In genomic region chr1:25629836-25630235, GRCh38 we compare ENCODE assay signal across 25 cellular contexts. TPM values are rescaled to one million over a fixed set of nuclear protein-coding genes. Genes with fewer than 3 reads are reported as not detected.
A peak's percentile ranks its signal among the peaks of the same experiment; 100 is the strongest.
DNase-seq lines count a peak whose midpoint lies in the region; ATAC-seq and TF ChIP-seq lines count a peak whose summit lies in the region.
"Had no signal": no experiment of that assay in that cellular context is flagged by ENCODE, and none has a peak within 500 bp of the region (broad histone marks: within the 10 kb centered on the region; RNA-seq: fewer than 3 reads in every experiment).

No MANE protein-coding gene starts in this region.

- H2AFZ ChIP-seq in IMR-90 (replicated peaks; ENCODE audit: low read length, poor library complexity), result no peak overlapping the region
- H2AFZ ChIP-seq: hepatocyte had no signal

- H2AK5ac ChIP-seq in IMR-90 (ENCODE audit: low read depth, low read length), result no peak overlapping the region

- in situ Hi-C loops in IMR-90 (cut with MboI; ENCODE audit: low sequenced_read_pairs), result no loop called here

- no peaks in the 10 kb centered on the region for H3K27me3 Mint-ChIP-seq in activated naive CD8-positive, alpha-beta T cell
- H3K27me3 Mint-ChIP-seq in activated naive CD8-positive, alpha-beta T cell treated with anti-CD3 and anti-CD28 coated beads, Interleukin-2, amount 50 U/mL, for 24 hours, result peaks cover 20% of the 10 kb centered on the region
- H3K27me3 Mint-ChIP-seq in activated naive CD8-positive, alpha-beta T cell treated with anti-CD3 and anti-CD28 coated beads for 36 hours, result no peaks in the 10 kb centered on the region
- no peaks in the 10 kb centered on the region for H3K27me3 Mint-ChIP-seq in stimulated activated naive CD8-positive, alpha-beta T cell treated with anti-CD3 and anti-CD28 coated beads, Interleukin-15, amount 100 ng/mL, for 72 hours

- peaks cover 0 to 5% of the 10 kb centered on the region in 2 experiments; a peak in 1 of 4 replicates for H3K79me1 ChIP-seq in IMR-90 (ENCODE audit: low read depth in 1 of 2, low read length in 2 of 2)

- intact Hi-C loops in IMR-90 (cut with micrococcal nuclease) (no loop called here), spleen (cut with DNase I; ENCODE audit: low total_unique reads) (no loop called here), left cardiac atrium (cut with DNase I) (loop anchor here in 1 of 2 donors (10.0 kb wide), 1 partner anchor 55 kb away; no protein-coding TSS in a partner anchor)

- no CpG with 5 or more reads among the region's 4 CpGs for WGBS in IMR-90 (ENCODE audit: extremely low coverage in 2 of 2, insufficient read length in 1 of 2), 2 experiments
- 79 to 91% (median 87%) methylated on average over 4 of the region's 4 CpGs for WGBS in spleen, 5 donors

- H4K5ac ChIP-seq in IMR-90 (ENCODE audit: low read depth, low read length), result no peak overlapping the region

- DNase-seq in activated naive CD8-positive, alpha-beta T cell treated with anti-CD3 and anti-CD28 coated beads, Interleukin-2, amount 50 U/mL, for 24 hours, result no peak
- DNase-seq in IMR-90 (peak; percentile 65), spleen (no peak), left cardiac atrium (no peak)
- no peak for DNase-seq in activated naive CD8-positive, alpha-beta T cell treated with anti-CD3 and anti-CD28 coated beads for 36 hours
- no peak for DNase-seq in stimulated activated naive CD8-positive, alpha-beta T cell treated with anti-CD3 and anti-CD28 coated beads, Interleukin-15, amount 100 ng/mL, for 72 hours
- DNase-seq: activated CD4-positive, CD25-positive, alpha-beta regulatory T cell treated with anti-CD3 and anti-CD28 coated beads, Interleukin-2, amount 50 U/mL, for 72 hours; Calu3; DMS79 treated with DMSO at 0.1 percent for 48 hours; gastrocnemius medialis; NCI-H1105 treated with DMSO at 0.1 percent for 48 hours; NCI-H1930; NCI-H748 treated with DMSO at 0.1 percent for 48 hours; stimulated activated CD4-positive, alpha-beta T cell treated with anti-CD3 and anti-CD28 coated beads, Interleukin-2, amount 100 ng/mL, for 48 hours; T-helper 2 cell; upper lobe of right lung had no signal

- H2BK20ac ChIP-seq in IMR-90 (ENCODE audit: low read depth, low read length), result no peak overlapping the region

- no TSS peak for BruUV-seq in IMR-90 (replicated peaks; lab: Mats Ljungman, UMichigan)

- H3K36me3 Mint-ChIP-seq in activated naive CD8-positive, alpha-beta T cell, result peaks cover 9% of the 10 kb centered on the region
- H3K36me3 Mint-ChIP-seq in activated naive CD8-positive, alpha-beta T cell treated with anti-CD3 and anti-CD28 coated beads, Interleukin-2, amount 50 U/mL, for 24 hours (ENCODE audit: low read depth), result no peaks in the 10 kb centered on the region
- peaks cover 35% of the 10 kb centered on the region for H3K36me3 Mint-ChIP-seq in activated naive CD8-positive, alpha-beta T cell treated with anti-CD3 and anti-CD28 coated beads for 36 hours
- H3K36me3 Mint-ChIP-seq: memory B cell had no signal

- H2AK9ac ChIP-seq in IMR-90 (replicated peaks; ENCODE audit: low read depth, low read length, poor library complexity), result no peak overlapping the region

- POLR2A ChIA-PET in IMR-90 (lab: Charles Lee; ENCODE audit: unreplicated experiment), result no interaction called here

- no peak for ATAC-seq in activated naive CD8-positive, alpha-beta T cell treated with anti-CD3 and anti-CD28 coated beads, Interleukin-2, amount 50 U/mL, for 24 hours
- ATAC-seq in IMR-90 (ENCODE audit: low read depth), result peak; percentile 44
- ATAC-seq in stimulated activated naive CD8-positive, alpha-beta T cell treated with anti-CD3 and anti-CD28 coated beads, Interleukin-15, amount 100 ng/mL, for 72 hours, result no peak
- no peak for ATAC-seq in HG02759 (IDR thresholded peaks at IDR 0.05; ENCODE audit: unreplicated experiment)
- no peak for ATAC-seq in left cardiac atrium
- ATAC-seq: gastrocnemius medialis, upper lobe of right lung had no signal

- H3K27ac ChIP-seq in IMR-90 (ENCODE audit: insufficient read depth, low read length), result no peak overlapping the region
- H3K27ac ChIP-seq in spleen, result peak overlapping the region in 3 of 8 donors; percentile 80 to 86 (median 83)
- H3K27ac ChIP-seq: BLaER1 treated with 17β-estradiol and CSF1 and Interleukin-3, amounts not matched to agents 10 nM and 100 nM; hepatocyte; right atrium auricular region; RWPE1; upper lobe of right lung had no signal

- H3K4me1 ChIP-seq in IMR-90 (ENCODE audit: control insufficient read depth, insufficient read depth, low read length), result no peaks in the 10 kb centered on the region; the same call in 1 of the 2 replicates
- H3K4me1 ChIP-seq in spleen, result peaks cover 9 to 64% (median 39%) of the 10 kb centered on the region in 6 donors

- CTCF ChIA-PET in IMR-90 (lab: Yijun Ruan, JAX), result no interaction called here

- H3K9me1 ChIP-seq in IMR-90 (ENCODE audit: insufficient read depth, low read length), result no peaks in the 10 kb centered on the region

- H2BK120ac ChIP-seq in IMR-90 (ENCODE audit: low read depth, low read length), result no peak overlapping the region

- no peak for TF ChIP-seq POLR2A in IMR-90 (IDR thresholded peaks at IDR 0.05; ENCODE audit: low read depth, low read length)
- no peak for TF ChIP-seq POLR2A in spleen (IDR thresholded peaks at IDR 0.05)

- H3K4me2 ChIP-seq in IMR-90 (ENCODE audit: low read depth, low read length), result no peak overlapping the region
- H3K4me2 ChIP-seq: hepatocyte had no signal

- H3K36me3 ChIP-seq in IMR-90 (ENCODE audit: control insufficient read depth, insufficient read depth, low read length) (no peaks in the 10 kb centered on the region), spleen (no peaks in the 10 kb centered on the region)
- H3K36me3 ChIP-seq: BLaER1 treated with 17β-estradiol and CSF1 and Interleukin-3, amounts not matched to agents 10 nM and 100 nM; gastrocnemius medialis; right atrium auricular region; upper lobe of right lung had no signal

- H3K56ac ChIP-seq in IMR-90 (ENCODE audit: extremely low read depth, insufficient read depth, low read length), result no peak overlapping the region

- no peaks in the 10 kb centered on the region for H4K20me1 ChIP-seq in IMR-90 (ENCODE audit: insufficient read depth, low read length)

- no peaks in the 10 kb centered on the region for H3K9me3 Mint-ChIP-seq in activated naive CD8-positive, alpha-beta T cell (ENCODE audit: low read depth)
- no peaks in the 10 kb centered on the region for H3K9me3 Mint-ChIP-seq in activated naive CD8-positive, alpha-beta T cell treated with anti-CD3 and anti-CD28 coated beads, Interleukin-2, amount 50 U/mL, for 24 hours
- peaks cover 6% of the 10 kb centered on the region for H3K9me3 Mint-ChIP-seq in activated naive CD8-positive, alpha-beta T cell treated with anti-CD3 and anti-CD28 coated beads for 36 hours
- peaks cover 0 to 11% of the 10 kb centered on the region in 2 donors for H3K9me3 Mint-ChIP-seq in stimulated activated naive CD8-positive, alpha-beta T cell treated with anti-CD3 and anti-CD28 coated beads, Interleukin-15, amount 100 ng/mL, for 72 hours
- H3K9me3 Mint-ChIP-seq: activated naive CD4-positive, alpha-beta T cell treated with anti-CD3 and anti-CD28 coated beads, Interleukin-2, amount 50 U/mL, for 72 hours had no signal

- H3K4me3 ChIP-seq in IMR-90 (ENCODE audit: insufficient read depth, low read depth, low read length) (no peak overlapping the region), spleen (no peak overlapping the region)
- H3K4me3 ChIP-seq: BLaER1 treated with 17β-estradiol and CSF1 and Interleukin-3, amounts not matched to agents 10 nM and 100 nM; gastrocnemius medialis; GM12878; hepatocyte; right atrium auricular region; upper lobe of right lung had no signal

- H3K9me3 ChIP-seq in IMR-90 (ENCODE audit: control insufficient read depth, insufficient read depth, low read length) (no peaks in the 10 kb centered on the region), spleen (peaks cover 0 to under 1% (median 0%) of the 10 kb centered on the region in 8 donors)
- H3K9me3 ChIP-seq: gastrocnemius medialis, right atrium auricular region, upper lobe of right lung had no signal

- H2BK15ac ChIP-seq in IMR-90 (ENCODE audit: low read depth, low read length), result no peak overlapping the region

- no peak for TF ChIP-seq RAD21 in IMR-90 (IDR thresholded peaks at IDR 0.05; ENCODE audit: low read length)

- dilution Hi-C loops in IMR-90 (cut with HindIII; ENCODE audit: low sequenced_read_pairs, unreplicated experiment), result no loop called here

- no peak overlapping the region for H3K4ac ChIP-seq in IMR-90 (ENCODE audit: low read depth, low read length)

- no peaks in the 10 kb centered on the region for H3K27me3 ChIP-seq in IMR-90 (ENCODE audit: control insufficient read depth, insufficient read depth, low read length)
- H3K27me3 ChIP-seq in spleen (replicated peaks in 1 of 7), result peaks cover 0 to 29% (median 0%) of the 10 kb centered on the region in 7 donors
- H3K27me3 ChIP-seq: BLaER1 treated with 17β-estradiol and CSF1 and Interleukin-3, amounts not matched to agents 10 nM and 100 nM; gastrocnemius medialis; hepatocyte; right atrium auricular region; upper lobe of right lung had no signal

- H3K4me3 Mint-ChIP-seq in activated naive CD8-positive, alpha-beta T cell, result peak overlapping the region; percentile 53
- no peak overlapping the region for H3K4me3 Mint-ChIP-seq in activated naive CD8-positive, alpha-beta T cell treated with anti-CD3 and anti-CD28 coated beads, Interleukin-2, amount 50 U/mL, for 24 hours
- no peak overlapping the region for H3K4me3 Mint-ChIP-seq in activated naive CD8-positive, alpha-beta T cell treated with anti-CD3 and anti-CD28 coated beads for 36 hours
- peak overlapping the region; percentile 42 to 56 for H3K4me3 Mint-ChIP-seq in stimulated activated naive CD8-positive, alpha-beta T cell treated with anti-CD3 and anti-CD28 coated beads, Interleukin-15, amount 100 ng/mL, for 72 hours
- H3K4me3 Mint-ChIP-seq: memory B cell had no signal

- H3K14ac ChIP-seq in IMR-90 (replicated peaks; ENCODE audit: low read depth, low read length), result no peak overlapping the region

- no peak overlapping the region for H3K9ac ChIP-seq in IMR-90 (ENCODE audit: low read depth, low read length)
- H3K9ac ChIP-seq: BLaER1 treated with 17β-estradiol and CSF1 and Interleukin-3, amounts not matched to agents 10 nM and 100 nM had no signal

- H3K18ac ChIP-seq in IMR-90 (ENCODE audit: low read depth, low read length), result no peak overlapping the region

- H3K23ac ChIP-seq in IMR-90 (ENCODE audit: low read depth, low read length), result no peak overlapping the region

- no peak for TF ChIP-seq CTCF in IMR-90 (conservative IDR thresholded peaks at IDR 0.05; ENCODE audit: low read depth, low read length)
- no peak for TF ChIP-seq CTCF in spleen (IDR thresholded peaks at IDR 0.05 in 8 of 11, conservative IDR thresholded peaks at IDR 0.05 in 3 of 11)

- H3K27ac Mint-ChIP-seq in activated naive CD8-positive, alpha-beta T cell, result peak overlapping the region; percentile 35
- no peak overlapping the region for H3K27ac Mint-ChIP-seq in activated naive CD8-positive, alpha-beta T cell treated with anti-CD3 and anti-CD28 coated beads, Interleukin-2, amount 50 U/mL, for 24 hours
- peak overlapping the region; percentile 32 for H3K27ac Mint-ChIP-seq in activated naive CD8-positive, alpha-beta T cell treated with anti-CD3 and anti-CD28 coated beads for 36 hours
- H3K27ac Mint-ChIP-seq in stimulated activated naive CD8-positive, alpha-beta T cell treated with anti-CD3 and anti-CD28 coated beads, Interleukin-15, amount 100 ng/mL, for 72 hours, result no peak overlapping the region
- H3K27ac Mint-ChIP-seq: memory B cell had no signal

- peaks cover 80% of the 10 kb centered on the region for H3K4me1 Mint-ChIP-seq in activated naive CD8-positive, alpha-beta T cell (ENCODE audit: low read depth)
- H3K4me1 Mint-ChIP-seq in activated naive CD8-positive, alpha-beta T cell treated with anti-CD3 and anti-CD28 coated beads, Interleukin-2, amount 50 U/mL, for 24 hours, result peaks cover 57% of the 10 kb centered on the region
- H3K4me1 Mint-ChIP-seq in activated naive CD8-positive, alpha-beta T cell treated with anti-CD3 and anti-CD28 coated beads for 36 hours, result peaks cover 59% of the 10 kb centered on the region
- peaks cover 86% of the 10 kb centered on the region for H3K4me1 Mint-ChIP-seq in stimulated activated naive CD8-positive, alpha-beta T cell treated with anti-CD3 and anti-CD28 coated beads, Interleukin-15, amount 100 ng/mL, for 72 hours

- no peak overlapping the region for H2BK5ac ChIP-seq in IMR-90 (ENCODE audit: low read depth, low read length, poor library complexity, severe bottlenecking)

- no peak overlapping the region for H4K91ac ChIP-seq in IMR-90 (ENCODE audit: insufficient read depth, low read depth, low read length)

- H4K8ac ChIP-seq in IMR-90 (ENCODE audit: low read depth in 2 of 2, low read length in 2 of 2), result no peak overlapping the region

RNA-seq across cellular contexts. Expression of gene MAN1C1, which starts 13.2 kb away (rescaled TPM):
- 2.5 and 3.2 TPM in 2 replicates for total RNA-seq in IMR-90 (2012; rRNA removed)
- 9.6 and 11.3 TPM in 2 replicates for polyA plus RNA-seq in IMR-90 (2012; rRNA removed)
- polyA plus RNA-seq in IMR-90 (2012; cell fraction: cytosol; rRNA removed), result 9.4 and 14.0 TPM in 2 replicates
- 9.7 and 11.2 TPM in 2 replicates for polyA plus RNA-seq in IMR-90 (2012; cell fraction: nucleus; rRNA removed; ENCODE audit: low replicate concordance)
- 1 to 10 TPM; 5.1 to 5.3 TPM for total RNA-seq in activated naive CD8-positive, alpha-beta T cell treated with anti-CD3 and anti-CD28 coated beads for 36 hours
- 10 to 100 TPM; 25.0 to 54.3 (median 47.2) TPM for total RNA-seq in spleen
- polyA plus RNA-seq in spleen, result 1 to 10 TPM; 4.6 to 7.0 (median 6.9) TPM
- 10 to 100 TPM; 11.0 to 14.8 TPM for total RNA-seq in left cardiac atrium

Comparison
In these comparisons a context has a peak if more than half of its experiments do, and no peak if none do; other contexts are left out.
1. H3K27ac Mint-ChIP-seq: peak in activated naive CD8-positive, alpha-beta T cell (single experiment) and activated naive CD8-positive, alpha-beta T cell treated with anti-CD3 and anti-CD28 coated beads for 36 hours (single experiment); none in activated naive CD8-positive, alpha-beta T cell treated with anti-CD3 and anti-CD28 coated beads, Interleukin-2, amount 50 U/mL, for 24 hours (single experiment) and stimulated activated naive CD8-positive, alpha-beta T cell treated with anti-CD3 and anti-CD28 coated beads, Interleukin-15, amount 100 ng/mL, for 72 hours (0 of 2).
2. H3K4me3 Mint-ChIP-seq: peak in activated naive CD8-positive, alpha-beta T cell (single experiment) and stimulated activated naive CD8-positive, alpha-beta T cell treated with anti-CD3 and anti-CD28 coated beads, Interleukin-15, amount 100 ng/mL, for 72 hours (2 of 2); none in activated naive CD8-positive, alpha-beta T cell treated with anti-CD3 and anti-CD28 coated beads, Interleukin-2, amount 50 U/mL, for 24 hours (single experiment) and activated naive CD8-positive, alpha-beta T cell treated with anti-CD3 and anti-CD28 coated beads for 36 hours (single experiment).